Comparison of ENCODE assay signal across 8 cellular contexts in the genomic region with DNA sequence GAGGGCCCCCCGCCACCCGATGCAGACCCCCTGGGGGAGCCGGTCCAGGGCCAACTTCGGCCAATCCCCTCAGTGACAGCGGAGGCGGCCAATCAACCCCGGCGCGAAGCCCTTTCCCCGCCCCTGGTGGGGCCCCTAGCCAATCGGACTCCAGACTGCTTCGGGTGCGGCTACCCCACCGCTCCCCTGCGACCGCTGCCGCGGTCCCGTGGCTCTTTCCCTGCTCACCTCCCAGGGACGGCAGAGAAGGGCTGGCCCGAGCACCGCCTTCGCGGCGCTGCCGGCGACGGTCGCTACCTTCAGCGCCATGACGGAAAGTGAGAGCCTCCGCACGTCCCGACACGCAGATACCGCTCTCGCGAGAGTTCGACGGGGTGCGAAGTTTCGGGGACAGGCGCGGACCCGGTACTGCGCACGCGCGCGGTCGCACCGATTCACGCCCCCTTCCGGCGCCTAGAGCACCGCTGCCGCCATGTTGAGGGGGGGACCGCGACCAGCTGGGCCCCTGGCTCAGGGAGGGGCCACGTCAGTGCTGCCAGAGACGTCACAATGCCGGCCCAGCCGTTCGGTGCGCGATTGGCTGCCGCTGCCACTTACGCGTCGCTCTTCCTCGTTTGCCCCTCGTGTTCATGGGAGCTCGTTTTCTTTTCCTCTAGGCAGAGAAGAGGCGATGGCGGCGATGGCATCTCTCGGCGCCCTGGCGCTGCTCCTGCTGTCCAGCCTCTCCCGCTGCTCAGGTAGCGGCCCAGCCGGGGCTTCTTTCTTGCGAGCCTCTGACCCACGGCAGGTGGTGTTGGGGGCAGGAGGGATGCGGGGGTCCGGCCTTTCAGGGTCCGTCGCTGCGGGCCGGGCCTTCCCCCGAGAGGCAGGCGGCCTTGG.
A peak's percentile ranks its signal among the peaks of the same experiment; 100 is the strongest.
DNase-seq lines count a peak whose midpoint lies in the region; ATAC-seq lines count a peak whose summit lies in the region.

IDH3G (minus strand) TSS at position 358 of the 879 bp plus-strand sequence; CDS start at position 309, 49 bp downstream.
SSR4 (plus strand) TSS at position 651 of the 879 bp plus-strand sequence; CDS start at position 671, 20 bp downstream.

- H3K4me2 ChIP-seq in BLaER1, result peak within 1 kb of the TSS; percentile 89

- peak within 1 kb of the TSS; percentile 82 for H3K4me3 ChIP-seq in BLaER1

- H3K4me1 ChIP-seq in BLaER1, result peaks cover 42% of the 10 kb centered on the region

- H3K9me3 ChIP-seq in BLaER1, result peaks cover 49% of the 10 kb centered on the region

- H3K36me3 ChIP-seq in BLaER1, result peaks cover 65% of the 10 kb centered on the region

- H3K9ac ChIP-seq in BLaER1, result peak within 1 kb of the TSS; percentile 94

- peak within 1 kb of the TSS; percentile 97 for H3K27ac ChIP-seq in BLaER1

- peak; percentile 96 for DNase-seq in NCI-H69 (lab: John Stamatoyannopoulos, UW)
- peak; percentile 89 for DNase-seq in activated CD4-positive, alpha-beta T cell treated with anti-CD3 and anti-CD28 coated beads, Interleukin-2, amount 50 U/mL, for 1 hour
- DNase-seq in dedifferentiated amniotic fluid mesenchymal stem cell (ENCODE audit: extremely low spot score), result peak; percentile 88
- peak; percentile 97 for DNase-seq in left kidney (ENCODE audit: low read depth, low spot score)
- DNase-seq in stimulated activated CD4-positive, alpha-beta T cell treated with anti-CD3 and anti-CD28 coated beads, Interleukin-2, amount 100 ng/mL, for 24 hours, result peak; percentile 90 to 91

- ATAC-seq in GM19328 (IDR thresholded peaks at IDR 0.05; ENCODE audit: unreplicated experiment), result peak; percentile 89
- ATAC-seq in HG03520 (IDR thresholded peaks at IDR 0.05; ENCODE audit: unreplicated experiment), result peak; percentile 92

- H4K20me1 ChIP-seq in BLaER1, result peaks cover 79% of the 10 kb centered on the region

- H3K27me3 ChIP-seq in BLaER1, result peaks cover 35% of the 10 kb centered on the region

Comparison
In these comparisons a context has a peak if more than half of its experiments do, and no peak if none do; other contexts are left out.
1. Peak in every context shown above with its lines: DNase-seq, ATAC-seq, H3K4me3 ChIP-seq and H3K27ac ChIP-seq.